Comparison of ENCODE assay signal across 9 cellular contexts in the genomic region with DNA sequence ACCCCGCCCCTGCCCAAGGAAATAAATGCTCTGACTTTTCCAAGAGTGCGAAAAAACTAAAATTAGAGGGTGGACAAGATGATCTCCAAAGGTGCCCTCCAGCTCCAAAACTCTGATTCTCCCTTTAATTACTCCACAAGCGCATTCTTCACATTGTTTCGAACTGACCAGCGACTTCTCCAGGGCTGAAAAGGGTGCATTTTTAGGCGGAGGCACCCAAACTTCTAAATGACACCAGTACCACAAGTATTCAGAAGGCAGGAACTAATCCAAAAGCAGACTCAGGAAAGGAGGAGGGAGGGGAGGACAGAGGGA. TPM values are rescaled to one million over a fixed set of nuclear protein-coding genes. Genes with fewer than 3 reads are reported as not detected.
DNase-seq lines count a peak whose midpoint lies in the region; ATAC-seq and TF ChIP-seq lines count a peak whose summit lies in the region.
"Had no signal": no experiment of that assay in that cellular context is flagged by ENCODE, and none has a peak within 500 bp of the region (broad histone marks: within the 10 kb centered on the region; RNA-seq: fewer than 3 reads in every experiment).

No MANE protein-coding gene starts in this region.

- DNase-seq in right atrium auricular region (ENCODE audit: low spot score) (no peak), left ventricle myocardium superior (no peak), brain microvascular endothelial cell (no peak), aorta (no peak), epidermal melanocyte (ENCODE audit: insufficient read length, low spot score) (no peak)
- DNase-seq in activated effector memory CD4-positive, alpha-beta T cell treated with anti-CD3 and anti-CD28 coated beads, Interleukin-2, amount 50 U/mL, for 16 hours = no peak
- DNase-seq: NCI-H1694 treated with DMSO at 0.1 percent for 48 hours had no signal

- H3K4me3 ChIP-seq in right atrium auricular region = peak overlapping the region; percentile 70 to 87
- peak overlapping the region; percentile 69 for H3K4me3 ChIP-seq in brain microvascular endothelial cell (ENCODE audit: low read depth, low read length)
- H3K4me3 ChIP-seq in mesodermal cell (ENCODE audit: extremely low read depth, insufficient read depth, low read length, poor library complexity, severe bottlenecking) = peak overlapping the region; percentile 53
- peak overlapping the region; percentile 79 to 96 for H3K4me3 ChIP-seq in aorta (ENCODE audit: low read length in 2 of 2)

- H3K4me1 ChIP-seq in right atrium auricular region (peaks cover 0 to 69% of the 10 kb centered on the region in 2 donors), mesodermal cell (ENCODE audit: control insufficient read depth, insufficient read depth, low read length, poor library complexity, severe bottlenecking) (peaks cover 68% of the 10 kb centered on the region), aorta (ENCODE audit: control insufficient read depth in 1 of 2, insufficient read depth in 2 of 2, low read length in 2 of 2) (peaks cover 5 to 13% of the 10 kb centered on the region in 2 donors)

- H3K9me3 ChIP-seq in right atrium auricular region (no peaks in the 10 kb centered on the region), mesodermal cell (ENCODE audit: control insufficient read depth, low read length) (no peaks in the 10 kb centered on the region), aorta (ENCODE audit: control insufficient read depth, low read length) (no peaks in the 10 kb centered on the region)

- intact Hi-C loops in left ventricle myocardium superior (cut with micrococcal nuclease) = loop anchor here (10.0 kb wide), 1 partner anchor 138 kb away; no protein-coding TSS in a partner anchor
- intact Hi-C loops in aorta (cut with DNase I) = loop anchor here (5.0 to 10.0 kb wide), 2 partner anchors 215 to 382 kb away; no protein-coding TSS in a partner anchor

- peak overlapping the region; percentile 85 to 91 for H3K27ac ChIP-seq in right atrium auricular region
- H3K27ac ChIP-seq in brain microvascular endothelial cell = peak overlapping the region; percentile 89
- H3K27ac ChIP-seq in mesodermal cell (ENCODE audit: low read depth, low read length, severe bottlenecking) = peak overlapping the region; percentile 77
- H3K27ac ChIP-seq in aorta (ENCODE audit: low read depth in 1 of 2, low read length in 2 of 2) = peak overlapping the region; percentile 99 to 100

- 4 to 7% methylated on average over 3 to 4 of the region's 6 CpGs for WGBS in mesodermal cell (ENCODE audit: insufficient coverage in 2 of 2), 2 experiments
- WGBS in aorta, 2 donors = 4% methylated on average over 6 of the region's 6 CpGs

- H3K27me3 ChIP-seq in right atrium auricular region (no peaks in the 10 kb centered on the region), brain microvascular endothelial cell (replicated peaks) (no peaks in the 10 kb centered on the region), aorta (ENCODE audit: control insufficient read depth in 1 of 2, insufficient read depth in 2 of 2, low read length in 1 of 2) (no peaks in the 10 kb centered on the region)

- H3K36me3 ChIP-seq in right atrium auricular region = no peaks in the 10 kb centered on the region
- H3K36me3 ChIP-seq in brain microvascular endothelial cell (replicated peaks) = no peaks in the 10 kb centered on the region
- no peaks in the 10 kb centered on the region for H3K36me3 ChIP-seq in mesodermal cell (ENCODE audit: control insufficient read depth, insufficient read depth, low read length)
- no peaks in the 10 kb centered on the region for H3K36me3 ChIP-seq in aorta (ENCODE audit: control insufficient read depth in 1 of 2, insufficient read depth in 2 of 2, low read length in 1 of 2)

- in situ Hi-C loops in brain microvascular endothelial cell (cut with HindIII; ENCODE audit: low pct_ligation_motif_present, low sequenced_read_pairs) = no loop called here

- TF ChIP-seq CTCF in right atrium auricular region (IDR thresholded peaks at IDR 0.05) = no peak
- TF ChIP-seq CTCF in brain microvascular endothelial cell (IDR thresholded peaks at IDR 0.05; ENCODE audit: low read depth, low read length, missing control alignments) = no peak

- ATAC-seq in left ventricle myocardium superior (no peak), aorta (ENCODE audit: low FRiP score) (peak; percentile 2), HG03457 (IDR thresholded peaks at IDR 0.05; ENCODE audit: unreplicated experiment) (no peak)

RNA-seq across cellular contexts. Expression of a gene that starts 0.8 kb away (rescaled TPM):
- total RNA-seq in right atrium auricular region (10 to 100 TPM in 1 of 2 donors, 1 to 10 TPM in 1; 9.2 to 18.9 TPM), left ventricle myocardium superior (8.1 TPM), aorta (10 to 100 TPM; 67.4 to 96.9 TPM)
- polyA plus RNA-seq in mesodermal cell (2013, experiment 1 of 2) = 5.9 TPM
- 4.4 TPM for polyA plus RNA-seq in mesodermal cell (2013, experiment 2 of 2)
- polyA plus RNA-seq in aorta = 1 to 10 TPM; 4.3 to 8.0 TPM
